In the genomic region with DNA sequence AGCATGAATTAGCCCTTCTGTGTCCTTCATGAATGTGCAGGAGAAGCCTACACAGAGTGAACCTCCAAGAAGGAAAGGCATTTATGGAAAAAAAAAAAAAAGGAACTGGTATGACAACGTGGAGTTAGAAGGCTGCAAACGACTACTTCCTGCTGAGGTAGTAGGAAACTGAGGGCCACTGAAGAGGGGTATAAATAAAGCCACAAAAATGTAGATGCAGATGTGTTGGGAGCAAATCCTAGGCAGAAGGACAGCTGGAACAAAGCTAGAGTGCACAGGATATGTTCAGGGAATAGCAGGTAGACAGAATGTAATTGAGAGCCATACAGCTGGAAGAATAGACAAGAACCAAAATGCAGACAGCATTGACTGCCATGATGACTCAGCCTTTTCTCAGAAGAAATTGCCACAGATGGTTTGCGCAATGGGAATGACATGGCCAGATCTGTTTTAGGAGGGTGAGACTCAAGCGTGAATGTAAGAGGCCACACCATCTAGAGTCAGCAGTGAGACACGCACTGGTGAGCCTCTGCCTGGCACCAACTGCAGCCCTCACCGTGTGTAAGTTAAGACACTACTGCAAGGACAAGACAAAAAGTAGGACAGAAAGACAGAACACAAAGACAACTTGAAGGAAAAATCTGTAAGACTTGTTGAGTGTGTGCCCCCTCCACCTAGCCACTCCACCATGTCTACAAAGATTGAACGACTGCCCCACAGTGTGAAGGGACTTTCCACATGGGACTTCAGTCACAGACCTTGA, we compare ENCODE assay signal across 8 cellular contexts.
A peak's percentile ranks its signal among the peaks of the same experiment; 100 is the strongest.
DNase-seq lines count a peak whose midpoint lies in the region; ATAC-seq and TF ChIP-seq lines count a peak whose summit lies in the region.

No MANE protein-coding gene starts in this region.

- H3K27me3 ChIP-seq in SJSA1 (replicated peaks) (no peaks in the 10 kb centered on the region), esophagus (ENCODE audit: control insufficient read depth in 1 of 2, insufficient read depth in 2 of 2, low read length in 2 of 2) (no peaks in the 10 kb centered on the region)

- peak; percentile 97 for DNase-seq in AG04449 (ENCODE audit: low read depth, low spot score)
- DNase-seq in SJSA1 (ENCODE audit: low read depth in 1 of 2, low spot score in 2 of 2): peak; percentile 80 to 84
- DNase-seq in natural killer cell treated with Interleukin-12 subunit alpha and Interleukin-12 subunit beta and Interleukin-15 and Interleukin-18, amount 100 ng/mL, for 72 hours (ENCODE audit: low spot score): peak; percentile 90
- DNase-seq in NCI-H1105 treated with DMSO at 0.1 percent for 48 hours (lab: John Stamatoyannopoulos, UW): no peak
- no peak for DNase-seq in NCI-H1436 treated with DMSO at 0.1 percent for 48 hours (lab: John Stamatoyannopoulos, UW)
- DNase-seq in effector memory CD8-positive, alpha-beta T cell: no peak

- CTCF ChIA-PET in AG04449 (lab: Yijun Ruan, JAX): interaction anchor here (0.5 to 1.6 kb wide), 2 partner anchors 27 to 79 kb away, joined by 3 to 5 read pairs; no protein-coding TSS in a partner anchor

- H3K4me1 ChIP-seq in SJSA1 (replicated peaks) (peaks cover 34% of the 10 kb centered on the region), esophagus (ENCODE audit: control insufficient read depth in 2 of 2, insufficient read depth in 2 of 2, low read length in 1 of 2) (peaks cover 2 to 9% of the 10 kb centered on the region in 2 donors)

- H3K9me3 Mint-ChIP-seq in natural killer cell treated with Interleukin-12 subunit alpha and Interleukin-12 subunit beta and Interleukin-15 and Interleukin-18, amount 100 ng/mL, for 72 hours: peaks cover 4% of the 10 kb centered on the region
- no peaks in the 10 kb centered on the region for H3K9me3 Mint-ChIP-seq in effector memory CD8-positive, alpha-beta T cell

- H3K27ac Mint-ChIP-seq in natural killer cell treated with Interleukin-12 subunit alpha and Interleukin-12 subunit beta and Interleukin-15 and Interleukin-18, amount 100 ng/mL, for 72 hours: peak overlapping the region; percentile 87 to 92
- no peak overlapping the region for H3K27ac Mint-ChIP-seq in effector memory CD8-positive, alpha-beta T cell

- ATAC-seq in GM21825 (IDR thresholded peaks at IDR 0.05; ENCODE audit: unreplicated experiment): peak; percentile 43
- ATAC-seq in natural killer cell treated with Interleukin-12 subunit alpha and Interleukin-12 subunit beta and Interleukin-15 and Interleukin-18, amount 100 ng/mL, for 72 hours: peak; percentile 98 to 99
- no peak for ATAC-seq in effector memory CD8-positive, alpha-beta T cell (replicated peaks)

- TF ChIP-seq CTCF in AG04449 (IDR thresholded peaks at IDR 0.05; ENCODE audit: insufficient read depth, low read length, missing control alignments): peak; percentile 35

- 34 to 51% methylated on average over 7 of the region's 7 CpGs for WGBS in esophagus, 2 donors

- peaks cover 4 to 9% of the 10 kb centered on the region in 2 donors for H3K27me3 Mint-ChIP-seq in natural killer cell treated with Interleukin-12 subunit alpha and Interleukin-12 subunit beta and Interleukin-15 and Interleukin-18, amount 100 ng/mL, for 72 hours
- peaks cover 13 to 34% of the 10 kb centered on the region in 2 donors for H3K27me3 Mint-ChIP-seq in effector memory CD8-positive, alpha-beta T cell

- H3K27ac ChIP-seq in SJSA1 (peak overlapping the region; percentile 80), esophagus (ENCODE audit: low read depth in 2 of 2, low read length in 1 of 2) (peak overlapping the region; percentile 80 to 84)

- H3K9me3 ChIP-seq in SJSA1 (replicated peaks) (no peaks in the 10 kb centered on the region), esophagus (ENCODE audit: control insufficient read depth in 2 of 2, insufficient read depth in 1 of 2, low read depth in 1 of 2, low read length in 1 of 2) (no peaks in the 10 kb centered on the region)

- H3K36me3 ChIP-seq in SJSA1 (0 out of 2 replicates have a peak, but pooled peaks cover 3% of the 10 kb centered on the region), esophagus (ENCODE audit: control insufficient read depth in 2 of 2, insufficient read depth in 2 of 2, low read length in 1 of 2) (no peaks in the 10 kb centered on the region)

- peak overlapping the region; percentile 72 for H3K4me3 Mint-ChIP-seq in natural killer cell treated with Interleukin-12 subunit alpha and Interleukin-12 subunit beta and Interleukin-15 and Interleukin-18, amount 100 ng/mL, for 72 hours
- no peak overlapping the region for H3K4me3 Mint-ChIP-seq in effector memory CD8-positive, alpha-beta T cell

- H3K4me3 ChIP-seq in AG04449 (ENCODE audit: low read depth, low read length) (no peak overlapping the region), SJSA1 (no peak overlapping the region), esophagus (ENCODE audit: low read depth in 1 of 2, low read length in 2 of 2) (no peak overlapping the region)

- POLR2A ChIA-PET in AG04449 (lab: Yijun Ruan, JAX): no interaction called here

- no peaks in the 10 kb centered on the region for H3K36me3 Mint-ChIP-seq in natural killer cell treated with Interleukin-12 subunit alpha and Interleukin-12 subunit beta and Interleukin-15 and Interleukin-18, amount 100 ng/mL, for 72 hours
- H3K36me3 Mint-ChIP-seq in effector memory CD8-positive, alpha-beta T cell (ENCODE audit: insufficient read depth): no peaks in the 10 kb centered on the region

- peaks cover 33 to 37% of the 10 kb centered on the region in 2 donors for H3K4me1 Mint-ChIP-seq in natural killer cell treated with Interleukin-12 subunit alpha and Interleukin-12 subunit beta and Interleukin-15 and Interleukin-18, amount 100 ng/mL, for 72 hours (ENCODE audit: low read depth in 2 of 2)
- H3K4me1 Mint-ChIP-seq in effector memory CD8-positive, alpha-beta T cell (ENCODE audit: low read depth in 2 of 2): no peaks in the 10 kb centered on the region

Comparison
In these comparisons a context has a peak if more than half of its experiments do, and no peak if none do; other contexts are left out.
1. DNase-seq: peak in AG04449 (single experiment), SJSA1 (2 of 2) and natural killer cell treated with Interleukin-12 subunit alpha and Interleukin-12 subunit beta and Interleukin-15 and Interleukin-18, amount 100 ng/mL, for 72 hours (single experiment); none in NCI-H1105 treated with DMSO at 0.1 percent for 48 hours (single experiment), NCI-H1436 treated with DMSO at 0.1 percent for 48 hours (single experiment) and effector memory CD8-positive, alpha-beta T cell (0 of 3).
2. H3K27ac Mint-ChIP-seq: peak in natural killer cell treated with Interleukin-12 subunit alpha and Interleukin-12 subunit beta and Interleukin-15 and Interleukin-18, amount 100 ng/mL, for 72 hours (2 of 2); none in effector memory CD8-positive, alpha-beta T cell (0 of 2).